ENCODE assay signal across 8 cellular contexts in the genomic region with DNA sequence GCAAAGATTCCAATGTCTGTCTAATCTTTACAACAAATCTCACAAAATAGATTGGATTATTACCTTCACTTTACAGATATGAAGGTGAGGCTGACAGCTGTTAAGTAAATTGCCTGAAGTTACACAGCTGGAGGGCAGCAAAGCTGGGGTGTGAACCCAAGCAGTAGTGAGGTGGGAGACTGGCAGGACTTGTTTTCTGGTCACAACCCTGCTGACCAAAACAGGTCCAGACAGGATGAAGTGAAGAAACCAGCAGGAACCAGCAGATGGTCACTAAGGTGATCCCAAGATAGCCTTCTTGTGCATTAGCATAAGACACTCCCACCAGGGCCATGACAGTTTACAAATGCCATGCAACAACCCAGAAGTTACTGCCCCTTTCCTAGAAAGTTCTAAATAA.
A peak's percentile ranks its signal among the peaks of the same experiment; 100 is the strongest.
DNase-seq lines count a peak whose midpoint lies in the region; ATAC-seq and TF ChIP-seq lines count a peak whose summit lies in the region.
"Not testable (repeated sequence)": the region's sequence is repeated elsewhere in the genome, so short reads cannot be mapped to it uniquely, and the experiment has no call there.

No MANE protein-coding gene starts in this region.

- not testable (repeated sequence) for H3K27ac Mint-ChIP-seq in Calu3 (ENCODE audit: unreplicated experiment)

- not testable (repeated sequence) for H3K4me1 ChIP-seq in HCT116 (ENCODE audit: control insufficient read depth in 1 of 2, insufficient read depth in 2 of 2, low read length in 2 of 2); Panc1 (ENCODE audit: control insufficient read depth, insufficient read depth, low read length); mammary epithelial cell (ENCODE audit: insufficient read depth, low read length); transverse colon

- intact Hi-C loops in Calu3 (cut with micrococcal nuclease; ENCODE audit: unreplicated experiment); HCT116 (cut with micrococcal nuclease); Panc1 (cut with micrococcal nuclease; ENCODE audit: unreplicated experiment); mammary epithelial cell (cut with micrococcal nuclease); Right ventricle myocardium superior (cut with DNase I); transverse colon (cut with DNase I; ENCODE audit: low total_unique reads): not testable (repeated sequence)

- CTCF ChIA-PET in Calu3 (lab: Charles Lee); HCT116 (lab: Charles Lee); Panc1 (lab: Charles Lee); mammary epithelial cell (lab: Charles Lee; ENCODE audit: low non-redundant PET): not testable (repeated sequence)

- not testable (repeated sequence) for H3K9me3 ChIP-seq in HCT116 (ENCODE audit: control insufficient read depth in 1 of 2, insufficient read depth in 1 of 2, low read depth in 1 of 2, low read length in 2 of 2); Panc1 (ENCODE audit: control insufficient read depth, insufficient read depth, low read depth, low read length); mammary epithelial cell (replicated peaks; ENCODE audit: insufficient read depth, low read length); transverse colon

- not testable (repeated sequence) for TF ChIP-seq CTCF in Calu3 (IDR thresholded peaks at IDR 0.05; ENCODE audit: unreplicated experiment); HCT116 (IDR thresholded peaks at IDR 0.05 in 2 of 3, conservative IDR thresholded peaks at IDR 0.05 in 1 of 3; ENCODE audit: borderline replicate concordance in 1 of 3, insufficient read depth in 1 of 3, low read depth in 2 of 3, low read length in 2 of 3); Panc1 (IDR thresholded peaks at IDR 0.05); mammary epithelial cell (conservative IDR thresholded peaks at IDR 0.05 in 1 of 2, IDR thresholded peaks at IDR 0.05 in 1 of 2; ENCODE audit: extremely low read depth in 1 of 2, insufficient read depth in 1 of 2, low read depth in 1 of 2, low read length in 2 of 2); transverse colon (IDR thresholded peaks at IDR 0.05)

- H3K36me3 ChIP-seq in HCT116 (ENCODE audit: control insufficient read depth in 1 of 2, insufficient read depth in 2 of 2, low read length in 2 of 2); Panc1 (ENCODE audit: control insufficient read depth, insufficient read depth, low read length); mammary epithelial cell (ENCODE audit: insufficient read depth, low read length); transverse colon: not testable (repeated sequence)

- TF ChIP-seq POLR2A in HCT116 (IDR thresholded peaks at IDR 0.05; ENCODE audit: borderline replicate concordance, extremely low read depth, insufficient read depth, insufficient read length); transverse colon (IDR thresholded peaks at IDR 0.05): not testable (repeated sequence)

- RAD21 ChIA-PET in HCT116 (lab: Charles Lee; ENCODE audit: low non-redundant PET in 1 of 2, low total read pairs in 2 of 2, uncharacterized antibody in 2 of 2, unreplicated experiment in 2 of 2), result not testable (repeated sequence)

- not testable (repeated sequence) for H2AFZ ChIP-seq in HCT116 (ENCODE audit: low read depth, low read length, poor library complexity, severe bottlenecking); mammary epithelial cell (ENCODE audit: low read depth, low read length)

- dilution Hi-C loops in mammary epithelial cell (cut with HindIII; ENCODE audit: low sequenced_read_pairs), result not testable (repeated sequence)

- H3K4me1 Mint-ChIP-seq in Calu3 (ENCODE audit: low read depth, unreplicated experiment), result not testable (repeated sequence)

- H3K4me3 ChIP-seq in HCT116 (replicated peaks in 1 of 2; ENCODE audit: low read depth in 1 of 2, low read length in 2 of 2); Panc1 (ENCODE audit: low read depth in 2 of 2, low read length in 2 of 2); mammary epithelial cell (replicated peaks in 1 of 3; ENCODE audit: insufficient read depth in 1 of 3, low read depth in 2 of 3, low read length in 3 of 3); transverse colon: not testable (repeated sequence)

- not testable (repeated sequence) for H3K4me2 ChIP-seq in HCT116 (ENCODE audit: low read length)
- peak overlapping the region; percentile 1 for H3K4me2 ChIP-seq in mammary epithelial cell (ENCODE audit: insufficient read depth, low read depth, low read length)

- not testable (repeated sequence) for BruUV-seq in Calu3 (replicated peaks; lab: Mats Ljungman, UMichigan); HCT116 (replicated peaks; lab: Mats Ljungman, UMichigan); Panc1 (replicated peaks; lab: Mats Ljungman, UMichigan); mammary epithelial cell (replicated peaks; lab: Mats Ljungman, UMichigan)

- not testable (repeated sequence) for H3K27ac ChIP-seq in HCT116 (ENCODE audit: low read depth, low read length); Panc1 (ENCODE audit: low read length); mammary epithelial cell (ENCODE audit: insufficient read depth, low read depth, low read length); transverse colon

- ATAC-seq in HCT116 (peak; percentile 69), Panc1 (0 out of 2 replicates have a peak, but pooled peaks have one; percentile 45), Right ventricle myocardium superior (ENCODE audit: poor library complexity) (peak; percentile 27)

- in situ Hi-C loops in Panc1 (cut with HindIII; ENCODE audit: low pct_unique_long_range_greater_than_20kb, low sequenced_read_pairs); transverse colon (cut with MboI; ENCODE audit: low pct_ligation_motif_present in 1 of 4, low pct_unique_long_range_greater_than_20kb in 1 of 4, low sequenced_read_pairs in 3 of 4): not testable (repeated sequence)
- in situ Hi-C loops in mammary epithelial cell (cut with MboI; ENCODE audit: low sequenced_read_pairs in 2 of 2), result loop anchor here in 1 of 2 donors (25.0 kb wide), 1 partner anchor 1770 kb away; no protein-coding TSS in a partner anchor

- H3K4me3 Mint-ChIP-seq in Calu3 (ENCODE audit: low read depth, unreplicated experiment), result not testable (repeated sequence)

- H3K36me3 Mint-ChIP-seq in Calu3 (ENCODE audit: insufficient read depth, unreplicated experiment), result not testable (repeated sequence)

- H3K9ac ChIP-seq in HCT116 (ENCODE audit: low read length); mammary epithelial cell (ENCODE audit: insufficient read depth, low read length): not testable (repeated sequence)

- H3K27me3 ChIP-seq in HCT116 (ENCODE audit: insufficient read depth, low read length); Panc1 (ENCODE audit: control insufficient read depth, insufficient read depth, low read length); mammary epithelial cell (ENCODE audit: insufficient read depth, low read length); transverse colon: not testable (repeated sequence)

- DNase-seq in Calu3 (peak; percentile 2), NAMALWA (ENCODE audit: low spot score) (peak; percentile 64), NCI-H526 treated with DMSO at 0.1 percent for 48 hours (lab: John Stamatoyannopoulos, UW) (peak; percentile 18), mammary epithelial cell (peak; percentile 73), transverse colon (peak; percentile 27)
- DNase-seq in HCT116 (ENCODE audit: low read depth, low spot score); Panc1 (ENCODE audit: low read depth, low spot score); Right ventricle myocardium superior: not testable (repeated sequence)

- not testable (repeated sequence) for TF ChIP-seq EP300 in transverse colon (IDR thresholded peaks at IDR 0.05; ENCODE audit: low read depth)

- not testable (repeated sequence) for H3K79me2 ChIP-seq in HCT116 (ENCODE audit: insufficient read depth, low read length); mammary epithelial cell (ENCODE audit: insufficient read depth, low read length)

- not testable (repeated sequence) for H3K9me3 Mint-ChIP-seq in Calu3 (ENCODE audit: low read depth, unreplicated experiment)

- not testable (repeated sequence) for TF ChIP-seq RAD21 in HCT116 (IDR thresholded peaks at IDR 0.05; ENCODE audit: low read depth)

- not testable (repeated sequence) for H3K9me2 ChIP-seq in HCT116 (ENCODE audit: insufficient read depth)

- H4K20me1 ChIP-seq in HCT116 (ENCODE audit: insufficient read depth); mammary epithelial cell (ENCODE audit: insufficient read depth, low read length): not testable (repeated sequence)

- POLR2A ChIA-PET in HCT116 (lab: Charles Lee); Panc1 (lab: Charles Lee): not testable (repeated sequence)

- not testable (repeated sequence) for H3K27me3 Mint-ChIP-seq in Calu3 (ENCODE audit: unreplicated experiment)
